ENCODE assay signal across 19 cellular contexts in genomic region chr10:35011771-35012191, GRCh38.
DNase-seq lines count a peak whose midpoint lies in the region; ATAC-seq and TF ChIP-seq lines count a peak whose summit lies in the region.
"Had no signal": no experiment of that assay in that cellular context is flagged by ENCODE, and none has a peak within 500 bp of the region (broad histone marks: within the 10 kb centered on the region; RNA-seq: fewer than 3 reads in every experiment).

No MANE protein-coding gene starts in this region.

- no peaks in the 10 kb centered on the region for H3K27me3 ChIP-seq in CD4-positive, alpha-beta T cell (ENCODE audit: control insufficient read depth, insufficient read depth, low read length)
- no peaks in the 10 kb centered on the region for H3K27me3 ChIP-seq in aorta (ENCODE audit: control insufficient read depth in 1 of 2, insufficient read depth in 2 of 2, low read length in 1 of 2)
- H3K27me3 ChIP-seq: BLaER1, transverse colon had no signal

- CTCF ChIA-PET in CD4-positive, alpha-beta T cell (lab: Charles Lee), result interaction anchor here (1.0 kb wide), 1 partner anchor 17 kb away, joined by 3 read pairs; no protein-coding TSS in a partner anchor

- peak in 6 of 10 experiments; percentile 14 to 48 (median 34) for DNase-seq in CD4-positive, alpha-beta T cell
- DNase-seq in EL (peak; percentile 40), T-helper 17 cell (no peak), epithelial cell of esophagus (ENCODE audit: low read depth) (peak; percentile 61), aorta (no peak)
- DNase-seq: activated naive CD8-positive, alpha-beta T cell treated with anti-CD3 and anti-CD28 coated beads, Interleukin-2, amount 50 U/mL, for 24 hours; DMS79 treated with DMSO at 0.1 percent for 48 hours; endodermal cell; lower lobe of right lung; MV-4-11; naive B cell; NCI-H2029; NCI-H526; posterior cingulate gyrus; transverse colon had no signal

- peak overlapping the region; percentile 78 for H3K4me3 Mint-ChIP-seq in CD4-positive, alpha-beta T cell
- H3K4me3 Mint-ChIP-seq in T-helper 17 cell, result no peak overlapping the region
- H3K4me3 Mint-ChIP-seq: activated naive CD8-positive, alpha-beta T cell treated with anti-CD3 and anti-CD28 coated beads, Interleukin-2, amount 50 U/mL, for 24 hours; endodermal cell; naive B cell; stimulated activated effector memory CD8-positive, alpha-beta T cell treated with anti-CD3 and anti-CD28 coated beads, Interleukin-12 subunit alpha, Interleukin-12 subunit beta, amount 100 ng/mL, for 72 hours had no signal

- no peak overlapping the region for H3K4me3 ChIP-seq in epithelial cell of esophagus (ENCODE audit: low read length)
- no peak overlapping the region for H3K4me3 ChIP-seq in aorta (ENCODE audit: low read length in 2 of 2)
- H3K4me3 ChIP-seq: BLaER1, lower lobe of right lung, transverse colon had no signal

- H3K36me3 Mint-ChIP-seq in CD4-positive, alpha-beta T cell (ENCODE audit: low read depth), result peaks cover 62% of the 10 kb centered on the region
- H3K36me3 Mint-ChIP-seq in T-helper 17 cell (ENCODE audit: low read depth), result peaks cover 3% of the 10 kb centered on the region

- H3K36me3 ChIP-seq in aorta (ENCODE audit: control insufficient read depth in 1 of 2, insufficient read depth in 2 of 2, low read length in 1 of 2), result peaks cover 0 to 2% of the 10 kb centered on the region in 2 donors

- H3K9me3 Mint-ChIP-seq in CD4-positive, alpha-beta T cell, result no peaks in the 10 kb centered on the region
- H3K9me3 Mint-ChIP-seq: activated naive CD8-positive, alpha-beta T cell treated with anti-CD3 and anti-CD28 coated beads, Interleukin-2, amount 50 U/mL, for 24 hours; endodermal cell; naive B cell; stimulated activated effector memory CD8-positive, alpha-beta T cell treated with anti-CD3 and anti-CD28 coated beads, Interleukin-12 subunit alpha, Interleukin-12 subunit beta, amount 100 ng/mL, for 72 hours had no signal

- H3K27me3 Mint-ChIP-seq in CD4-positive, alpha-beta T cell, result no peaks in the 10 kb centered on the region
- H3K27me3 Mint-ChIP-seq in T-helper 17 cell, result no peaks in the 10 kb centered on the region
- H3K27me3 Mint-ChIP-seq: activated naive CD8-positive, alpha-beta T cell treated with anti-CD3 and anti-CD28 coated beads, Interleukin-2, amount 50 U/mL, for 24 hours; naive B cell had no signal

- H3K4me1 ChIP-seq in aorta (ENCODE audit: control insufficient read depth in 1 of 2, insufficient read depth in 2 of 2, low read length in 2 of 2), result no peaks in the 10 kb centered on the region
- H3K4me1 ChIP-seq: BLaER1, lower lobe of right lung, transverse colon had no signal

- H3K27ac ChIP-seq in CD4-positive, alpha-beta T cell (ENCODE audit: low read depth, low read length), result peak overlapping the region; percentile 67
- H3K27ac ChIP-seq in aorta (ENCODE audit: low read depth in 1 of 2, low read length in 2 of 2), result no peak overlapping the region
- H3K27ac ChIP-seq: BLaER1, lower lobe of right lung, transverse colon had no signal

- WGBS in aorta, 2 donors, result 83 to 84% methylated on average over 7 of the region's 7 CpGs

- POLR2A ChIA-PET in CD4-positive, alpha-beta T cell (lab: Charles Lee), result interaction anchor here (0.7 to 1.2 kb wide), 3 partner anchors 14 to 269 kb away, joined by 3 to 5 read pairs (median 4); no protein-coding TSS in a partner anchor

- H3K9me3 ChIP-seq in CD4-positive, alpha-beta T cell (ENCODE audit: control insufficient read depth, low read length), result no peaks in the 10 kb centered on the region
- no peaks in the 10 kb centered on the region for H3K9me3 ChIP-seq in T-helper 17 cell (ENCODE audit: control insufficient read depth, low read length, poor library complexity, severe bottlenecking)
- no peaks in the 10 kb centered on the region for H3K9me3 ChIP-seq in aorta (ENCODE audit: control insufficient read depth, low read length)
- H3K9me3 ChIP-seq: BLaER1, lower lobe of right lung, transverse colon had no signal

- TF ChIP-seq CTCF in CD4-positive, alpha-beta T cell (IDR thresholded peaks at IDR 0.05), result no peak
- TF ChIP-seq CTCF in epithelial cell of esophagus (IDR thresholded peaks at IDR 0.05; ENCODE audit: insufficient read depth, low read depth, low read length, missing control alignments), result no peak

- peak overlapping the region; percentile 94 for H3K27ac Mint-ChIP-seq in CD4-positive, alpha-beta T cell
- H3K27ac Mint-ChIP-seq in T-helper 17 cell, result peak overlapping the region; percentile 41
- H3K27ac Mint-ChIP-seq: activated naive CD8-positive, alpha-beta T cell treated with anti-CD3 and anti-CD28 coated beads, Interleukin-2, amount 50 U/mL, for 24 hours; endodermal cell; stimulated activated effector memory CD8-positive, alpha-beta T cell treated with anti-CD3 and anti-CD28 coated beads, Interleukin-12 subunit alpha, Interleukin-12 subunit beta, amount 100 ng/mL, for 72 hours had no signal

- peak; percentile 84 for ATAC-seq in CD4-positive, alpha-beta T cell (ENCODE audit: poor library complexity)
- peak; percentile 25 for ATAC-seq in T-helper 17 cell
- ATAC-seq in aorta (ENCODE audit: low FRiP score), result no peak
- no peak for ATAC-seq in HG02870 (IDR thresholded peaks at IDR 0.05; ENCODE audit: unreplicated experiment)
- ATAC-seq in GM18519 (IDR thresholded peaks at IDR 0.05; ENCODE audit: low FRiP score, unreplicated experiment), result no peak
- ATAC-seq: activated naive CD8-positive, alpha-beta T cell treated with anti-CD3 and anti-CD28 coated beads, Interleukin-2, amount 50 U/mL, for 24 hours; lower lobe of right lung; stimulated activated effector memory CD8-positive, alpha-beta T cell treated with anti-CD3 and anti-CD28 coated beads, Interleukin-12 subunit alpha, Interleukin-12 subunit beta, amount 100 ng/mL, for 72 hours had no signal

- intact Hi-C loops in CD4-positive, alpha-beta T cell (cut with DNase I, micrococcal nuclease), result no loop called here
- intact Hi-C loops in aorta (cut with DNase I), result no loop called here

- peaks cover 18% of the 10 kb centered on the region for H3K4me1 Mint-ChIP-seq in CD4-positive, alpha-beta T cell (ENCODE audit: low read depth)
- H3K4me1 Mint-ChIP-seq in T-helper 17 cell, result no peaks in the 10 kb centered on the region
- H3K4me1 Mint-ChIP-seq: activated naive CD8-positive, alpha-beta T cell treated with anti-CD3 and anti-CD28 coated beads, Interleukin-2, amount 50 U/mL, for 24 hours; naive B cell; stimulated activated effector memory CD8-positive, alpha-beta T cell treated with anti-CD3 and anti-CD28 coated beads, Interleukin-12 subunit alpha, Interleukin-12 subunit beta, amount 100 ng/mL, for 72 hours had no signal

Comparison
In these comparisons a context has a peak if more than half of its experiments do, and no peak if none do; other contexts are left out.
1. ATAC-seq: peak in CD4-positive, alpha-beta T cell (single experiment) and T-helper 17 cell (single experiment); none in aorta (single experiment), HG02870 (single experiment) and GM18519 (single experiment).
2. DNase-seq: peak in CD4-positive, alpha-beta T cell (6 of 10), EL (single experiment) and epithelial cell of esophagus (single experiment); none in T-helper 17 cell (0 of 3) and aorta (0 of 2).